ENCODE assay signal across 10 cellular contexts in genomic region chr6:44470106-44470446, GRCh38.
A peak's percentile ranks its signal among the peaks of the same experiment; 100 is the strongest.
DNase-seq lines count a peak whose midpoint lies in the region; ATAC-seq and TF ChIP-seq lines count a peak whose summit lies in the region.
"Had no signal": no experiment of that assay in that cellular context is flagged by ENCODE, and none has a peak within 500 bp of the region (broad histone marks: within the 10 kb centered on the region; RNA-seq: fewer than 3 reads in every experiment).

No MANE protein-coding gene starts in this region.

- DNase-seq in DMS153 (lab: John Stamatoyannopoulos, UW) (peak; percentile 97), NCI-H1105 (lab: John Stamatoyannopoulos, UW) (peak; percentile 99), NCI-H748 (lab: John Stamatoyannopoulos, UW; ENCODE audit: unreplicated experiment) (peak; percentile 99), glutamatergic neuron (no peak), SKM-1 (lab: John Stamatoyannopoulos, UW; ENCODE audit: unreplicated experiment) (no peak)
- no peak for DNase-seq in T-helper 2 cell treated with Interferon-gamma antibody and Interleukin-4, amounts not matched to agents 5 μg/mL and 100 μg/mL, for 36 hours (ENCODE audit: low spot score)
- DNase-seq in stimulated activated naive CD4-positive, alpha-beta T cell (lab: John Stamatoyannopoulos, UW): no peak
- DNase-seq: IMR-90 had no signal

- peaks cover 3% of the 10 kb centered on the region for H3K4me1 Mint-ChIP-seq in glutamatergic neuron (ENCODE audit: low read depth, unreplicated experiment)
- no peaks in the 10 kb centered on the region for H3K4me1 Mint-ChIP-seq in T-helper 2 cell treated with Interferon-gamma antibody and Interleukin-4, amounts not matched to agents 5 μg/mL and 100 μg/mL, for 36 hours (ENCODE audit: low read depth)
- H3K4me1 Mint-ChIP-seq: central memory CD8-positive, alpha-beta T cell had no signal

- peaks cover 1% of the 10 kb centered on the region for H3K9me3 Mint-ChIP-seq in glutamatergic neuron (ENCODE audit: unreplicated experiment)
- no peaks in the 10 kb centered on the region for H3K9me3 Mint-ChIP-seq in T-helper 2 cell treated with Interferon-gamma antibody and Interleukin-4, amounts not matched to agents 5 μg/mL and 100 μg/mL, for 36 hours
- H3K9me3 Mint-ChIP-seq: central memory CD8-positive, alpha-beta T cell had no signal

- H3K4me3 Mint-ChIP-seq in glutamatergic neuron (ENCODE audit: unreplicated experiment): no peak overlapping the region
- no peak overlapping the region for H3K4me3 Mint-ChIP-seq in T-helper 2 cell treated with Interferon-gamma antibody and Interleukin-4, amounts not matched to agents 5 μg/mL and 100 μg/mL, for 36 hours
- H3K4me3 Mint-ChIP-seq: central memory CD8-positive, alpha-beta T cell had no signal

- H3K27ac Mint-ChIP-seq in glutamatergic neuron (ENCODE audit: unreplicated experiment): no peak overlapping the region
- H3K27ac Mint-ChIP-seq in T-helper 2 cell treated with Interferon-gamma antibody and Interleukin-4, amounts not matched to agents 5 μg/mL and 100 μg/mL, for 36 hours: no peak overlapping the region

- no peaks in the 10 kb centered on the region for H3K36me3 Mint-ChIP-seq in glutamatergic neuron (ENCODE audit: unreplicated experiment)
- no peaks in the 10 kb centered on the region for H3K36me3 Mint-ChIP-seq in T-helper 2 cell treated with Interferon-gamma antibody and Interleukin-4, amounts not matched to agents 5 μg/mL and 100 μg/mL, for 36 hours (ENCODE audit: low read depth)

- no peak for ATAC-seq in HG03571 (IDR thresholded peaks at IDR 0.05; ENCODE audit: unreplicated experiment)

- peak; percentile 51 for TF ChIP-seq CTCF in glutamatergic neuron (IDR thresholded peaks at IDR 0.05; ENCODE audit: partially characterized antibody, unreplicated experiment)

- H3K27me3 Mint-ChIP-seq in glutamatergic neuron (ENCODE audit: unreplicated experiment): peaks cover 1% of the 10 kb centered on the region
- peaks cover 17% of the 10 kb centered on the region for H3K27me3 Mint-ChIP-seq in T-helper 2 cell treated with Interferon-gamma antibody and Interleukin-4, amounts not matched to agents 5 μg/mL and 100 μg/mL, for 36 hours (ENCODE audit: low read depth)

Comparison
In these comparisons a context has a peak if more than half of its experiments do, and no peak if none do; other contexts are left out.
1. DNase-seq: peak in DMS153 (single experiment), NCI-H1105 (single experiment) and NCI-H748 (single experiment); none in glutamatergic neuron (single experiment), SKM-1 (single experiment), T-helper 2 cell treated with Interferon-gamma antibody and Interleukin-4, amounts not matched to agents 5 μg/mL and 100 μg/mL, for 36 hours (single experiment) and stimulated activated naive CD4-positive, alpha-beta T cell (0 of 6).